9 cellular contexts compared by ENCODE assay signal in genomic region chr22:50305393-50305657, GRCh38. TPM values are rescaled to one million over a fixed set of nuclear protein-coding genes. Genes with fewer than 3 reads are reported as not detected.
DNase-seq lines count a peak whose midpoint lies in the region; ATAC-seq, FAIRE-seq and TF ChIP-seq lines count a peak whose summit lies in the region.
"Had no signal": no experiment of that assay in that cellular context is flagged by ENCODE, and none has a peak within 500 bp of the region (broad histone marks: within the 10 kb centered on the region; RNA-seq: fewer than 3 reads in every experiment).

No MANE protein-coding gene starts in this region.

- no peaks in the 10 kb centered on the region for H3K9me3 ChIP-seq in BLaER1 treated with 17β-estradiol and CSF1 and Interleukin-3, amounts not matched to agents 10 nM and 100 nM (replicated peaks in 1 of 11)

- H3K36me3 ChIP-seq in BLaER1 treated with 17β-estradiol and CSF1 and Interleukin-3, amounts not matched to agents 10 nM and 100 nM = peaks cover 0 to 15% (median 0%) of the 10 kb centered on the region in 11 experiments; a peak in 2 of 22 replicates

- no peaks in the 10 kb centered on the region for H3K27me3 ChIP-seq in BLaER1 treated with 17β-estradiol and CSF1 and Interleukin-3, amounts not matched to agents 10 nM and 100 nM

- TF ChIP-seq CTCF in brain (conservative IDR thresholded peaks at IDR 0.05) (no peak), nephron progenitor cell (IDR thresholded peaks at IDR 0.05) (no peak)

- H3K27me3 Mint-ChIP-seq in brain (peaks cover 8% of the 10 kb centered on the region), nephron progenitor cell (ENCODE audit: low read depth, poor library complexity) (no peaks in the 10 kb centered on the region)
- peaks cover 13 to 42% of the 10 kb centered on the region in 2 donors for H3K27me3 Mint-ChIP-seq in effector memory CD8-positive, alpha-beta T cell

- H3K4me1 Mint-ChIP-seq in brain (peaks cover 64% of the 10 kb centered on the region), nephron progenitor cell (peaks cover 63% of the 10 kb centered on the region)
- peaks cover 0 to 5% of the 10 kb centered on the region in 2 donors for H3K4me1 Mint-ChIP-seq in effector memory CD8-positive, alpha-beta T cell (ENCODE audit: low read depth in 2 of 2)

- H3K27ac Mint-ChIP-seq in brain (peak overlapping the region in 4 of 5 experiments; percentile 51 to 99 (median 97)), nephron progenitor cell (no peak overlapping the region)
- no peak overlapping the region for H3K27ac Mint-ChIP-seq in effector memory CD8-positive, alpha-beta T cell
- H3K27ac Mint-ChIP-seq: activated CD4-positive, alpha-beta T cell treated with anti-CD3 and anti-CD28 coated beads, Interleukin-2, amount 10 ng/mL, durations not matched to agents 7 days and 5 days had no signal

- DNase-seq in nephron progenitor cell (no peak), NCI-H1092 treated with DMSO at 0.1 percent for 48 hours (lab: John Stamatoyannopoulos, UW) (no peak), urothelium cell line (ENCODE audit: low spot score) (no peak)
- DNase-seq in effector memory CD8-positive, alpha-beta T cell = no peak
- DNase-seq: activated CD4-positive, alpha-beta T cell treated with anti-CD3 and anti-CD28 coated beads, Interleukin-2, amount 10 ng/mL, durations not matched to agents 7 days and 5 days; DND-41; NCI-H1417 treated with DMSO at 0.1 percent for 48 hours had no signal

- ATAC-seq in effector memory CD8-positive, alpha-beta T cell (replicated peaks) = no peak

- no peak for FAIRE-seq in urothelium cell line (lab: Jason Lieb, UNC)

- peak overlapping the region; percentile 80 to 100 (median 97) for H3K4me3 ChIP-seq in BLaER1 treated with 17β-estradiol and CSF1 and Interleukin-3, amounts not matched to agents 10 nM and 100 nM

- H3K9me3 Mint-ChIP-seq in brain (no peaks in the 10 kb centered on the region), nephron progenitor cell (no peaks in the 10 kb centered on the region)
- no peaks in the 10 kb centered on the region for H3K9me3 Mint-ChIP-seq in effector memory CD8-positive, alpha-beta T cell
- H3K9me3 Mint-ChIP-seq: activated CD4-positive, alpha-beta T cell treated with anti-CD3 and anti-CD28 coated beads, Interleukin-2, amount 10 ng/mL, durations not matched to agents 7 days and 5 days had no signal

- H4K20me1 ChIP-seq in BLaER1 treated with 17β-estradiol and CSF1 and Interleukin-3, amounts not matched to agents 10 nM and 100 nM = peaks cover 40 to 77% (median 57%) of the 10 kb centered on the region in 11 experiments

- H3K4me1 ChIP-seq in BLaER1 treated with 17β-estradiol and CSF1 and Interleukin-3, amounts not matched to agents 10 nM and 100 nM = peaks cover 76 to 85% (median 83%) of the 10 kb centered on the region in 10 experiments

- peak overlapping the region; percentile 96 to 100 (median 99) for H3K4me2 ChIP-seq in BLaER1 treated with 17β-estradiol and CSF1 and Interleukin-3, amounts not matched to agents 10 nM and 100 nM

- H3K36me3 Mint-ChIP-seq in brain (no peaks in the 10 kb centered on the region), nephron progenitor cell (ENCODE audit: low read depth) (no peaks in the 10 kb centered on the region)
- H3K36me3 Mint-ChIP-seq in effector memory CD8-positive, alpha-beta T cell (ENCODE audit: insufficient read depth) = peaks cover 3% of the 10 kb centered on the region

- peak overlapping the region; percentile 89 to 94 (median 91) for H3K4me3 Mint-ChIP-seq in brain
- peak overlapping the region; percentile 89 for H3K4me3 Mint-ChIP-seq in nephron progenitor cell
- no peak overlapping the region for H3K4me3 Mint-ChIP-seq in effector memory CD8-positive, alpha-beta T cell

- H3K9ac ChIP-seq in BLaER1 treated with 17β-estradiol and CSF1 and Interleukin-3, amounts not matched to agents 10 nM and 100 nM = peak overlapping the region; percentile 92 to 98 (median 96)

- H3K27ac ChIP-seq in BLaER1 treated with 17β-estradiol and CSF1 and Interleukin-3, amounts not matched to agents 10 nM and 100 nM = peak overlapping the region; percentile 89 to 98 (median 93)

RNA-seq across cellular contexts. Expression of gene PLXNB2, which starts 2.1 kb away (rescaled TPM):
- 80.1 TPM for polyA plus RNA-seq in brain (ENCODE audit: insufficient read depth, low read depth, low replicate concordance)

RNA-seq across cellular contexts. Expression of gene DENND6B, which starts 21.5 kb away (rescaled TPM):
- polyA plus RNA-seq in brain (ENCODE audit: insufficient read depth, low read depth, low replicate concordance) = 19.3 TPM

RNA-seq across cellular contexts. Expression of gene MAPK11, which starts 35.1 kb away (rescaled TPM):
- polyA plus RNA-seq in brain (ENCODE audit: insufficient read depth, low read depth, low replicate concordance) = 19.1 TPM

RNA-seq across cellular contexts. Expression of gene PPP6R2, which starts 37.8 kb away (rescaled TPM):
- 32.0 TPM for polyA plus RNA-seq in brain (ENCODE audit: insufficient read depth, low read depth, low replicate concordance)

RNA-seq across cellular contexts. Expression of gene MAPK12, which starts 43.8 kb away (rescaled TPM):
- 26.7 TPM for polyA plus RNA-seq in brain (ENCODE audit: insufficient read depth, low read depth, low replicate concordance)

Comparison
In these comparisons a context has a peak if more than half of its experiments do, and no peak if none do; other contexts are left out.
1. H3K27ac Mint-ChIP-seq: peak in brain (4 of 5); none in nephron progenitor cell (single experiment) and effector memory CD8-positive, alpha-beta T cell (0 of 2).
2. H3K4me3 Mint-ChIP-seq: peak in brain (5 of 5) and nephron progenitor cell (single experiment); none in effector memory CD8-positive, alpha-beta T cell (0 of 2).